6 cellular contexts compared by ENCODE assay signal in the genomic region with DNA sequence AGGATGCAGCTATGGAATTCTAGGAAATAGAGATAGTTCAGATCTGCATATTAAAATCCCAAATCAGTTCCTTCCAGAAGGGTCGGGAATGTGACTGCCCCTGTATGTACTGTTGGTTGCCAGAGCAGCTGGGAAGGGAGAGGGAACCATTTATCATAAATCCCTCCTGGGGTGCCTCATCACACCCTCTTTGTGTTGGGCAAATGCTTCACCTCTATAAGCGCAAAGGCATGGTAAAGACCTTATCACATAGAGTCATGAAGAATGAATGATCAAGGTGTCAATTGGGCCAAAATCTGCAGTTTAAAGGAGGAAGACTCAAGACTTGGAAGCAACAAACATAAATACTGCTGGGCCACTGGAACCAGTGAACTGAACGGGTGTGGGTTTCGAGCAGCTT.
"Had no signal": no experiment of that assay in that cellular context is flagged by ENCODE, and none has a peak within 500 bp of the region (broad histone marks: within the 10 kb centered on the region; RNA-seq: fewer than 3 reads in every experiment).

No MANE protein-coding gene starts in this region.

- H2AFZ ChIP-seq: GM23248 had no signal

- H3K4me3 ChIP-seq: GM23248 had no signal

- H3K4me3 Mint-ChIP-seq: H9, IgD-negative memory B cell had no signal

- H3K9ac ChIP-seq: GM23248 had no signal

- H3K36me3 Mint-ChIP-seq: IgD-negative memory B cell had no signal

- H3K9me3 Mint-ChIP-seq: H9, IgD-negative memory B cell had no signal

- H3K27ac ChIP-seq: GM23248 had no signal

- H3K27ac Mint-ChIP-seq: H9, IgD-negative memory B cell had no signal

- H3K4me1 Mint-ChIP-seq: IgD-negative memory B cell had no signal

- DNase-seq: GM23248, GOT3, H9, HCEC 1CT, KBM-7 had no signal
